1 cellular context compared by ENCODE assay signal in the genomic region with DNA sequence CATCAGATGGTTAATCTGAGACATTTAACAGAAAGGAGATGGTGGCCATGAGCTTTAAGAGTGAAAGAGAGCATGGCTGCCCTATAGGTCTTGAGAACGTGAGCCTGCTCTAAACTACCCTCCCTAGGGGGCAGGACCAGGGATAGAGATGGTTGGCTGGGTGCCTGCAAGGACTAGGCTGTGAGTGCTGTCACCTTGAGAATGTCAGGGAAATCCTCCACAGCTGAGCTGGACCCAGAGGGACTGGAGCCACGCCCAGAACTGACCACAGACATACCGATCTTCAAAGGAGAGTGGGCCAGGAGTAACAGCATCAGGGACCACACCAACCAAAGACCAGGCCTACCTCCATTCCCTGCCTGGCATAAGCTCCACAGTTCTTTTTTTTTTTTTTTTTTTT.
TF ChIP-seq lines count a peak whose summit lies in the region.

No MANE protein-coding gene starts in this region.

TF ChIP-seq in H1, 55 proteins besides CTCF, POLR2A, EP300 and RAD21:
- TF ChIP-seq, protein P1, sequence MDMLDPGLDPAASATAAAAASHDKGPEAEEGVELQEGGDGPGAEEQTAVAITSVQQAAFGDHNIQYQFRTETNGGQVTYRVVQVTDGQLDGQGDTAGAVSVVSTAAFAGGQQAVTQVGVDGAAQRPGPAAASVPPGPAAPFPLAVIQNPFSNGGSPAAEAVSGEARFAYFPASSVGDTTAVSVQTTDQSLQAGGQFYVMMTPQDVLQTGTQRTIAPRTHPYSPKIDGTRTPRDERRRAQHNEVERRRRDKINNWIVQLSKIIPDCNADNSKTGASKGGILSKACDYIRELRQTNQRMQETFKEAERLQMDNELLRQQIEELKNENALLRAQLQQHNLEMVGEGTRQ (IDR thresholded peaks at IDR 0.05; ENCODE audit: low read length) = no peak
- TF ChIP-seq ASH2L (IDR thresholded peaks at IDR 0.05; ENCODE audit: low read length) = no peak
- no peak for TF ChIP-seq SIN3A (conservative IDR thresholded peaks at IDR 0.05 in 1 of 2, IDR thresholded peaks at IDR 0.05 in 1 of 2; ENCODE audit: low read depth in 1 of 2, low read length in 2 of 2)
- TF ChIP-seq RNF2 (IDR thresholded peaks at IDR 0.05; ENCODE audit: borderline replicate concordance, low read depth, low read length, missing control alignments, poor library complexity, severe bottlenecking) = no peak
- TF ChIP-seq, protein P2, sequence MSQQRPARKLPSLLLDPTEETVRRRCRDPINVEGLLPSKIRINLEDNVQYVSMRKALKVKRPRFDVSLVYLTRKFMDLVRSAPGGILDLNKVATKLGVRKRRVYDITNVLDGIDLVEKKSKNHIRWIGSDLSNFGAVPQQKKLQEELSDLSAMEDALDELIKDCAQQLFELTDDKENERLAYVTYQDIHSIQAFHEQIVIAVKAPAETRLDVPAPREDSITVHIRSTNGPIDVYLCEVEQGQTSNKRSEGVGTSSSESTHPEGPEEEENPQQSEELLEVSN (IDR thresholded peaks at IDR 0.05) = no peak
- no peak for TF ChIP-seq MAFK (IDR thresholded peaks at IDR 0.05; ENCODE audit: low read depth, low read length)
- no peak for TF ChIP-seq KDM5A (IDR thresholded peaks at IDR 0.05; ENCODE audit: low read length)
- no peak for TF ChIP-seq YY1 (IDR thresholded peaks at IDR 0.05; ENCODE audit: low read depth, low read length)
- no peak for TF ChIP-seq SAP30 (IDR thresholded peaks at IDR 0.05; ENCODE audit: insufficient read depth, insufficient replicate concordance, low read length)
- no peak for TF ChIP-seq NANOG (IDR thresholded peaks at IDR 0.05; ENCODE audit: insufficient read depth, low read depth, low read length, poor library complexity, severe bottlenecking)
- TF ChIP-seq TBP (IDR thresholded peaks at IDR 0.05; ENCODE audit: low read depth, low read length) = no peak
- TF ChIP-seq RFX5 (IDR thresholded peaks at IDR 0.05; ENCODE audit: borderline replicate concordance, low read depth, low read length) = no peak
- no peak for TF ChIP-seq BRCA1 (IDR thresholded peaks at IDR 0.05; ENCODE audit: low read depth, low read length)
